ENCODE assay signal across 8 cellular contexts in genomic region chr12:9284724-9285123, GRCh38.
DNase-seq lines count a peak whose midpoint lies in the region; ATAC-seq and TF ChIP-seq lines count a peak whose summit lies in the region.
"Not testable (repeated sequence)": the region's sequence is repeated elsewhere in the genome, so short reads cannot be mapped to it uniquely, and the experiment has no call there.

No MANE protein-coding gene starts in this region.

- peaks cover 15% of the 10 kb centered on the region for H3K79me2 ChIP-seq in DND-41 (ENCODE audit: insufficient read depth, low read length)
- H3K79me2 ChIP-seq in PC-3 (ENCODE audit: low read length) = not testable (repeated sequence)

- not testable (repeated sequence) for TF ChIP-seq CTCF in DND-41 (IDR thresholded peaks at IDR 0.05; ENCODE audit: borderline replicate concordance, extremely low read depth, low read length, poor library complexity, severe bottlenecking); PC-3 (conservative IDR thresholded peaks at IDR 0.05; ENCODE audit: low read depth, low read length); endodermal cell (conservative IDR thresholded peaks at IDR 0.05)

- not testable (repeated sequence) for H4K20me1 ChIP-seq in DND-41 (ENCODE audit: insufficient read depth, low read length); PC-3 (ENCODE audit: low read length)

- H3K36me3 ChIP-seq in DND-41 (ENCODE audit: insufficient read depth, low read length); PC-3 (ENCODE audit: low read depth, low read length); endodermal cell (ENCODE audit: control insufficient read depth, insufficient read depth, low read length): not testable (repeated sequence)

- not testable (repeated sequence) for BruUV-seq in PC-3 (replicated peaks; lab: Mats Ljungman, UMichigan)

- ATAC-seq in DND-41 (ENCODE audit: insufficient read depth, low read depth) = peak; percentile 11; the same call in 2 of the 3 replicates
- ATAC-seq in GM21529 (IDR thresholded peaks at IDR 0.05; ENCODE audit: unreplicated experiment) = peak; percentile 13
- ATAC-seq in HG03432 (IDR thresholded peaks at IDR 0.05; ENCODE audit: unreplicated experiment) = peak; percentile 19
- peak; percentile 16; the same call in 1 of the 2 replicates for ATAC-seq in PC-3
- ATAC-seq in naive B cell (ENCODE audit: low read depth in 2 of 2); stimulated activated naive CD8-positive, alpha-beta T cell treated with anti-CD3 and anti-CD28 coated beads, Interleukin-15, amount 100 ng/mL, for 72 hours: not testable (repeated sequence)

- H3K27me3 ChIP-seq in DND-41 (ENCODE audit: insufficient read depth, low read length, poor library complexity); endodermal cell (ENCODE audit: control insufficient read depth, insufficient read depth, low read length, poor library complexity, severe bottlenecking): not testable (repeated sequence)
- H3K27me3 ChIP-seq in PC-3 (ENCODE audit: low read length) = peaks cover 15% of the 10 kb centered on the region

- not testable (repeated sequence) for H3F3A ChIP-seq in PC-3 (ENCODE audit: low read length, unreplicated experiment)

- peak overlapping the region; percentile 37 for H3K4me3 Mint-ChIP-seq in activated T-helper 2 cell treated with anti-CD3 and anti-CD28 coated beads, Interferon-gamma antibody, Interleukin-2, Interleukin-4, amounts not matched to agents 10 μg/mL and 5 μg/mL and 100 μg/mL, durations not matched to agents 14 hours and 24 hours and 36 hours (ENCODE audit: low read depth)
- H3K4me3 Mint-ChIP-seq in endodermal cell (peak overlapping the region; percentile 87), naive B cell (peak overlapping the region in 5 of 8 donors; percentile 68 to 98 (median 98))
- H3K4me3 Mint-ChIP-seq in stimulated activated naive CD8-positive, alpha-beta T cell treated with anti-CD3 and anti-CD28 coated beads, Interleukin-15, amount 100 ng/mL, for 72 hours = peak overlapping the region; percentile 26 to 99

- H3K9me3 Mint-ChIP-seq in activated T-helper 2 cell treated with anti-CD3 and anti-CD28 coated beads, Interferon-gamma antibody, Interleukin-2, Interleukin-4, amounts not matched to agents 10 μg/mL and 5 μg/mL and 100 μg/mL, durations not matched to agents 14 hours and 24 hours and 36 hours; endodermal cell; naive B cell; stimulated activated naive CD8-positive, alpha-beta T cell treated with anti-CD3 and anti-CD28 coated beads, Interleukin-15, amount 100 ng/mL, for 72 hours: not testable (repeated sequence)

- H3K4me2 ChIP-seq in DND-41 (ENCODE audit: insufficient read depth, low read length) (peak overlapping the region; percentile 76), PC-3 (ENCODE audit: low read length) (peak overlapping the region; percentile 76; the same call in 1 of the 2 replicates)

- POLR2A ChIA-PET in PC-3 (lab: Charles Lee; ENCODE audit: unreplicated experiment) = not testable (repeated sequence)

- peak overlapping the region; percentile 47 to 81; a peak in 3 of 4 replicates for H3K4me3 ChIP-seq in DND-41 (ENCODE audit: low read depth in 1 of 2, low read length in 2 of 2)
- H3K4me3 ChIP-seq in PC-3 (ENCODE audit: low read length) = peak overlapping the region; percentile 73
- not testable (repeated sequence) for H3K4me3 ChIP-seq in endodermal cell (ENCODE audit: low read length)

- H3K9me3 ChIP-seq in DND-41 (ENCODE audit: insufficient read depth, low read length, severe bottlenecking); PC-3 (ENCODE audit: low read length); endodermal cell (ENCODE audit: control insufficient read depth, low read length): not testable (repeated sequence)

- no CpG with 5 or more reads among the region's 7 CpGs for WGBS in endodermal cell (ENCODE audit: insufficient coverage in 1 of 2, insufficient read length in 1 of 2), 2 experiments

- H3K36me3 Mint-ChIP-seq in activated T-helper 2 cell treated with anti-CD3 and anti-CD28 coated beads, Interferon-gamma antibody, Interleukin-2, Interleukin-4, amounts not matched to agents 10 μg/mL and 5 μg/mL and 100 μg/mL, durations not matched to agents 14 hours and 24 hours and 36 hours (ENCODE audit: low read depth); endodermal cell (ENCODE audit: low read depth); naive B cell: not testable (repeated sequence)

- peak overlapping the region; percentile 99 for H3K27ac ChIP-seq in DND-41 (ENCODE audit: low read length)
- H3K27ac ChIP-seq in PC-3 (ENCODE audit: low read length); endodermal cell (ENCODE audit: low read depth, low read length): not testable (repeated sequence)

- CTCF ChIA-PET in PC-3 (lab: Charles Lee) = not testable (repeated sequence)

- H3K27ac Mint-ChIP-seq in activated T-helper 2 cell treated with anti-CD3 and anti-CD28 coated beads, Interferon-gamma antibody, Interleukin-2, Interleukin-4, amounts not matched to agents 10 μg/mL and 5 μg/mL and 100 μg/mL, durations not matched to agents 14 hours and 24 hours and 36 hours = not testable (repeated sequence)
- peak overlapping the region; percentile 97 for H3K27ac Mint-ChIP-seq in endodermal cell
- peak overlapping the region in 2 of 6 donors; percentile 39 to 88 for H3K27ac Mint-ChIP-seq in naive B cell
- peak overlapping the region in 1 of 2 donors; percentile 94 for H3K27ac Mint-ChIP-seq in stimulated activated naive CD8-positive, alpha-beta T cell treated with anti-CD3 and anti-CD28 coated beads, Interleukin-15, amount 100 ng/mL, for 72 hours

- intact Hi-C loops in PC-3 (cut with micrococcal nuclease); activated T-helper 2 cell treated with anti-CD3 and anti-CD28 coated beads, Interferon-gamma antibody, Interleukin-2, Interleukin-4, amounts not matched to agents 10 μg/mL and 5 μg/mL and 100 μg/mL, durations not matched to agents 14 hours and 24 hours and 36 hours (cut with micrococcal nuclease): not testable (repeated sequence)

- peaks cover 10% of the 10 kb centered on the region for H3K4me1 ChIP-seq in DND-41 (ENCODE audit: insufficient read depth, low read length)
- H3K4me1 ChIP-seq in PC-3 (ENCODE audit: insufficient read depth, low read length); endodermal cell (ENCODE audit: control insufficient read depth, insufficient read depth, low read length): not testable (repeated sequence)

- H2AFZ ChIP-seq in DND-41 (ENCODE audit: low read depth, low read length); PC-3 (ENCODE audit: low read length): not testable (repeated sequence)

- H3K27me3 Mint-ChIP-seq in activated T-helper 2 cell treated with anti-CD3 and anti-CD28 coated beads, Interferon-gamma antibody, Interleukin-2, Interleukin-4, amounts not matched to agents 10 μg/mL and 5 μg/mL and 100 μg/mL, durations not matched to agents 14 hours and 24 hours and 36 hours (ENCODE audit: low read depth) = peaks cover 13% of the 10 kb centered on the region
- not testable (repeated sequence) for H3K27me3 Mint-ChIP-seq in endodermal cell (ENCODE audit: insufficient read depth); stimulated activated naive CD8-positive, alpha-beta T cell treated with anti-CD3 and anti-CD28 coated beads, Interleukin-15, amount 100 ng/mL, for 72 hours
- H3K27me3 Mint-ChIP-seq in naive B cell = peaks cover 0 to 15% (median 0%) of the 10 kb centered on the region in 3 donors

- not testable (repeated sequence) for H3K4me1 Mint-ChIP-seq in activated T-helper 2 cell treated with anti-CD3 and anti-CD28 coated beads, Interferon-gamma antibody, Interleukin-2, Interleukin-4, amounts not matched to agents 10 μg/mL and 5 μg/mL and 100 μg/mL, durations not matched to agents 14 hours and 24 hours and 36 hours (ENCODE audit: low read depth); endodermal cell; stimulated activated naive CD8-positive, alpha-beta T cell treated with anti-CD3 and anti-CD28 coated beads, Interleukin-15, amount 100 ng/mL, for 72 hours
- peaks cover 5 to 15% (median 8%) of the 10 kb centered on the region in 3 donors for H3K4me1 Mint-ChIP-seq in naive B cell

- DNase-seq in DND-41; PC-3; activated T-helper 2 cell treated with anti-CD3 and anti-CD28 coated beads, Interferon-gamma antibody, Interleukin-2, Interleukin-4, amounts not matched to agents 10 μg/mL and 5 μg/mL and 100 μg/mL, durations not matched to agents 14 hours and 24 hours and 36 hours (ENCODE audit: low spot score); endodermal cell; naive B cell; stimulated activated naive CD8-positive, alpha-beta T cell treated with anti-CD3 and anti-CD28 coated beads, Interleukin-15, amount 100 ng/mL, for 72 hours: not testable (repeated sequence)

- not testable (repeated sequence) for H3K9me2 ChIP-seq in PC-3 (replicated peaks; ENCODE audit: low read length)

- peak overlapping the region; percentile 78 for H3K9ac ChIP-seq in DND-41 (ENCODE audit: low read depth, low read length)
- peak overlapping the region; percentile 61; the same call in 1 of the 2 replicates for H3K9ac ChIP-seq in PC-3 (ENCODE audit: low read length)
- H3K9ac ChIP-seq in endodermal cell (ENCODE audit: extremely low read depth, low read length, poor library complexity, severe bottlenecking) = not testable (repeated sequence)

Comparison
In these comparisons a context has a peak if more than half of its experiments do, and no peak if none do; other contexts are left out.
1. H3K4me3 Mint-ChIP-seq: peak in every context shown above with its lines; median percentile 98 in naive B cell; 87 in endodermal cell; 62 in stimulated activated naive CD8-positive, alpha-beta T cell treated with anti-CD3 and anti-CD28 coated beads, Interleukin-15, amount 100 ng/mL, for 72 hours; 37 in activated T-helper 2 cell treated with anti-CD3 and anti-CD28 coated beads, Interferon-gamma antibody, Interleukin-2, Interleukin-4, amounts not matched to agents 10 μg/mL and 5 μg/mL and 100 μg/mL, durations not matched to agents 14 hours and 24 hours and 36 hours.